Comparison of ENCODE assay signal across 13 cellular contexts in the genomic region with DNA sequence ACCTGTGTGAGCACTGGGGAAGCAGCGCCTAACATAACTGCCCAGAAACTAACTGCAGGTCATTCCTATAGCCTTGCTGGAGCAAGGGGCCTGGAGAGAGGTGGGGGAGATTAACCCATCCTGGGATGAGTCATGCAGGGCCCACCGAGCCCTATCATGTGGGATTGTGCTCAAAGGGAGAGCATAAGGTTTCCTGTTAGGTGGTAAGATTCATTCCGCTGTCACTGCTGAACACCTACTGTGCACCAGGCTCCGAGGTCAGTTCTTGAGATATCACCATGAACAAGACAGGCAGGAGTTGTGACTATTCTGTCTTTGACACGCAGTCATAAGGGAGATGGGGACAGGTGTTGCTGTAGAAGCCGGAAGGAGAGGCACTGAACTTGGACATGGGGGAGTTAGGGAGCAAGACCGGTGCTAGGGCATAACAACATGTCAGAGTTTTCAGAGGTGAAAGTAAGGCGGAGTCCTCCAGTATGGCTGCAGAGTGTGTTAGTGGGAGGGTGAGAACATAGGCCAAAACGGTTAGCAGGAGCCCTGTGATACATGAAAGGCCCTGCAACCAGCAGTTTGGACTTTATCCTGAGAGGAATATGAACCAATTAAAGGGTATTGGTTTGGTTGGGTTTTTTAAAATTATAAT. TPM values are rescaled to one million over a fixed set of nuclear protein-coding genes. Genes with fewer than 3 reads are reported as not detected.
DNase-seq lines count a peak whose midpoint lies in the region; ATAC-seq, FAIRE-seq and TF ChIP-seq lines count a peak whose summit lies in the region.
"Had no signal": no experiment of that assay in that cellular context is flagged by ENCODE, and none has a peak within 500 bp of the region (broad histone marks: within the 10 kb centered on the region; RNA-seq: fewer than 3 reads in every experiment).

No MANE protein-coding gene starts in this region.

- FAIRE-seq in kidney (lab: Jason Lieb, UNC) = no peak

- H3K9me3 ChIP-seq in kidney (ENCODE audit: control insufficient read depth in 1 of 2, low read length in 2 of 2) (no peaks in the 10 kb centered on the region), uterus (no peaks in the 10 kb centered on the region)
- H3K9me3 ChIP-seq: BE2C, body of pancreas, thyroid gland had no signal

- H3K4me3 ChIP-seq in kidney (ENCODE audit: low read length in 2 of 2) = peak overlapping the region; percentile 37 to 92
- H3K4me3 ChIP-seq in uterus = no peak overlapping the region
- H3K4me3 ChIP-seq: body of pancreas had no signal

- peaks cover 3 to 4% of the 10 kb centered on the region in 2 donors for H3K36me3 ChIP-seq in kidney (ENCODE audit: control insufficient read depth in 1 of 2, insufficient read depth in 2 of 2, low read length in 2 of 2)
- no peaks in the 10 kb centered on the region for H3K36me3 ChIP-seq in uterus
- H3K36me3 ChIP-seq: BE2C, thyroid gland had no signal

- ATAC-seq in stimulated activated naive CD8-positive, alpha-beta T cell treated with anti-CD3 and anti-CD28 coated beads, Interleukin-15, Interleukin-2, amounts not matched to agents 100 U/mL and 50 U/mL, for 24 hours = no peak
- ATAC-seq in HG03097 (IDR thresholded peaks at IDR 0.05; ENCODE audit: low FRiP score, unreplicated experiment) = no peak
- ATAC-seq: body of pancreas had no signal

- H3K4me3 Mint-ChIP-seq in stimulated activated naive CD8-positive, alpha-beta T cell treated with anti-CD3 and anti-CD28 coated beads, Interleukin-15, Interleukin-2, amounts not matched to agents 100 ng/mL and 50 ng/mL, for 24 hours = peak overlapping the region; percentile 99

- H3K4me1 ChIP-seq in kidney (ENCODE audit: control insufficient read depth in 1 of 2, insufficient read depth in 1 of 2, low read depth in 1 of 2, low read length in 2 of 2) (peaks cover 8 to 10% of the 10 kb centered on the region in 2 donors), uterus (peaks cover 0 to 5% of the 10 kb centered on the region in 2 donors)
- H3K4me1 ChIP-seq: BE2C had no signal

- no peak for TF ChIP-seq POLR2A in uterus (IDR thresholded peaks at IDR 0.05)

- DNase-seq in stimulated activated naive CD8-positive, alpha-beta T cell treated with anti-CD3 and anti-CD28 coated beads, Interleukin-15, Interleukin-2, amounts not matched to agents 100 U/mL and 50 U/mL, for 24 hours = no peak
- DNase-seq in activated CD8-positive, alpha-beta memory T cell treated with anti-CD3 and anti-CD28 coated beads, Interleukin-2, amount 50 U/mL, for 4 hours = peak; percentile 25
- DNase-seq in kidney (no peak), uterus (no peak), DMS153 treated with DMSO at 0.1 percent for 48 hours (lab: John Stamatoyannopoulos, UW; ENCODE audit: unreplicated experiment) (no peak)
- no peak for DNase-seq in stimulated activated CD4-positive, alpha-beta T cell treated with anti-CD3 and anti-CD28 coated beads, Interleukin-1b, Interleukin-23, amount 100 ng/mL, for 48 hours
- DNase-seq: activated CD4-positive, CD25-positive, alpha-beta regulatory T cell; BE2C; body of pancreas had no signal

- H3K27ac Mint-ChIP-seq in stimulated activated naive CD8-positive, alpha-beta T cell treated with anti-CD3 and anti-CD28 coated beads, Interleukin-15, Interleukin-2, amounts not matched to agents 100 ng/mL and 50 ng/mL, for 24 hours = peak overlapping the region; percentile 88

- H3K4me1 Mint-ChIP-seq in stimulated activated naive CD8-positive, alpha-beta T cell treated with anti-CD3 and anti-CD28 coated beads, Interleukin-15, Interleukin-2, amounts not matched to agents 100 ng/mL and 50 ng/mL, for 24 hours (ENCODE audit: low read depth) = peaks cover 65% of the 10 kb centered on the region

- intact Hi-C loops in kidney (cut with DNase I) = no loop called here
- intact Hi-C loops in uterus (cut with DNase I; ENCODE audit: low total_unique reads) = no loop called here

- H3K36me3 Mint-ChIP-seq in stimulated activated naive CD8-positive, alpha-beta T cell treated with anti-CD3 and anti-CD28 coated beads, Interleukin-15, Interleukin-2, amounts not matched to agents 100 ng/mL and 50 ng/mL, for 24 hours (ENCODE audit: low read depth) = peaks cover 31% of the 10 kb centered on the region

- H3K27ac ChIP-seq in kidney (ENCODE audit: low read depth in 2 of 2, low read length in 2 of 2) = no peak overlapping the region
- no peak overlapping the region for H3K27ac ChIP-seq in uterus
- H3K27ac ChIP-seq: parathyroid adenoma, thyroid gland had no signal

- H3K9me3 Mint-ChIP-seq in stimulated activated naive CD8-positive, alpha-beta T cell treated with anti-CD3 and anti-CD28 coated beads, Interleukin-15, Interleukin-2, amounts not matched to agents 100 ng/mL and 50 ng/mL, for 24 hours = no peaks in the 10 kb centered on the region

- peak overlapping the region in 1 of 2 donors; percentile 17 for H3K9ac ChIP-seq in kidney (ENCODE audit: low read length in 2 of 2)
- H3K9ac ChIP-seq: parathyroid adenoma had no signal

- TF ChIP-seq CTCF in kidney (IDR thresholded peaks at IDR 0.05; ENCODE audit: borderline replicate concordance, extremely low read depth, insufficient read depth) (no peak), uterus (IDR thresholded peaks at IDR 0.05) (no peak)

- no peaks in the 10 kb centered on the region for H3K27me3 Mint-ChIP-seq in stimulated activated naive CD8-positive, alpha-beta T cell treated with anti-CD3 and anti-CD28 coated beads, Interleukin-15, Interleukin-2, amounts not matched to agents 100 ng/mL and 50 ng/mL, for 24 hours

- no peaks in the 10 kb centered on the region for H3K27me3 ChIP-seq in uterus
- H3K27me3 ChIP-seq: BE2C, body of pancreas, thyroid gland had no signal

RNA-seq across cellular contexts. Expression of a gene that starts 2.4 kb away (rescaled TPM):
- total RNA-seq in kidney = 24.9 TPM
- polyA plus RNA-seq in kidney (ENCODE audit: insufficient read depth, low read depth, low replicate concordance) = 42.3 TPM
- 10 to 100 TPM; 22.6 to 30.3 (median 26.7) TPM for total RNA-seq in uterus

RNA-seq across cellular contexts. Expression of a gene that starts 20.9 kb away (rescaled TPM):
- total RNA-seq in kidney (806 TPM), uterus (1,000 to 10,000 TPM in 3 of 4 donors, 100 to 1,000 TPM in 1; 824 to 1,988 (median 1,203) TPM)
- polyA plus RNA-seq in kidney (ENCODE audit: insufficient read depth, low read depth, low replicate concordance) = 1,249 TPM

RNA-seq across cellular contexts. Expression of a gene that starts 56.1 kb away (rescaled TPM):
- total RNA-seq in kidney (0.19 TPM), uterus (not detected)
- polyA plus RNA-seq in kidney (ENCODE audit: insufficient read depth, low read depth, low replicate concordance) = not detected
- total RNA-seq: body of pancreas, thyroid gland had no signal

Comparison
In these comparisons a context has a peak if more than half of its experiments do, and no peak if none do; other contexts are left out.
1. H3K4me3 ChIP-seq: peak in kidney (2 of 2); none in uterus (0 of 2).